15 cellular contexts compared by ENCODE assay signal in the genomic region with DNA sequence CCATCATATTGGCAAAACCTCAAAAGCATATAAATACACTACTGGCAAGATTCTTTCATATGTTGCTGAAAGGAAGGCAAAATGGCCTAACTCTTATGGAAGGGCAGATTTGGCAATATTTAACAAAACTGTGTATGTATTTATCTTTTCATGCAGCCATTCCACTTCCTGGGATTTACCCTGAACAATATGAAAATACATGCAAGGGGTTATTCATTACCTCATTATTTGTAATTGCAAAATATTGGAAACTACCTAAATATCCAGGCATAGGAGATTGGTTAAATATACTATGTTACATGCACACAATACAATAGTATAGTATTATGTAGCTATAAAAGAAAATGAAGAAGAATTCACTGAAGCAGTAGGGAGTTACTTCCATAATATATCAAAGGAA.
"Had no signal": no experiment of that assay in that cellular context is flagged by ENCODE, and none has a peak within 500 bp of the region (broad histone marks: within the 10 kb centered on the region; RNA-seq: fewer than 3 reads in every experiment).

No MANE protein-coding gene starts in this region.

- H3K27me3 ChIP-seq: thyroid gland, uterus had no signal

- DNase-seq: activated CD4-positive, alpha-beta T cell treated with anti-CD3 and anti-CD28 coated beads for 48 hours; activated CD8-positive, alpha-beta memory T cell treated with anti-CD3 and anti-CD28 coated beads for 24 hours; activated naive CD8-positive, alpha-beta T cell treated with anti-CD3 and anti-CD28 coated beads for 36 hours; cerebellar nuclear complex; effector memory CD4-positive, alpha-beta T cell; foreskin melanocyte; head of caudate nucleus; mesenchymal stem cell; naive thymus-derived CD8-positive, alpha-beta T cell; posterior cingulate gyrus; retina; stimulated activated CD4-positive, alpha-beta T cell treated with anti-CD3 and anti-CD28 coated beads, Interleukin-2, amount 100 ng/mL, for 48 hours; stimulated activated naive B cell treated with anti-CD40 and anti-IgM and Interleukin-4, amounts not matched to agents 10 μg/mL and 1 μg/mL and 100 μg/mL, for 72 hours; thyroid gland; uterus had no signal

- H3K4me3 ChIP-seq: thyroid gland, uterus had no signal

- ATAC-seq: naive thymus-derived CD8-positive, alpha-beta T cell had no signal

- H3K27ac ChIP-seq: thyroid gland, uterus had no signal

- H3K4me1 ChIP-seq: thyroid gland, uterus had no signal

- H3K36me3 ChIP-seq: thyroid gland, uterus had no signal

- H3K9me3 ChIP-seq: thyroid gland, uterus had no signal
